14 cellular contexts compared by ENCODE assay signal in the genomic region with DNA sequence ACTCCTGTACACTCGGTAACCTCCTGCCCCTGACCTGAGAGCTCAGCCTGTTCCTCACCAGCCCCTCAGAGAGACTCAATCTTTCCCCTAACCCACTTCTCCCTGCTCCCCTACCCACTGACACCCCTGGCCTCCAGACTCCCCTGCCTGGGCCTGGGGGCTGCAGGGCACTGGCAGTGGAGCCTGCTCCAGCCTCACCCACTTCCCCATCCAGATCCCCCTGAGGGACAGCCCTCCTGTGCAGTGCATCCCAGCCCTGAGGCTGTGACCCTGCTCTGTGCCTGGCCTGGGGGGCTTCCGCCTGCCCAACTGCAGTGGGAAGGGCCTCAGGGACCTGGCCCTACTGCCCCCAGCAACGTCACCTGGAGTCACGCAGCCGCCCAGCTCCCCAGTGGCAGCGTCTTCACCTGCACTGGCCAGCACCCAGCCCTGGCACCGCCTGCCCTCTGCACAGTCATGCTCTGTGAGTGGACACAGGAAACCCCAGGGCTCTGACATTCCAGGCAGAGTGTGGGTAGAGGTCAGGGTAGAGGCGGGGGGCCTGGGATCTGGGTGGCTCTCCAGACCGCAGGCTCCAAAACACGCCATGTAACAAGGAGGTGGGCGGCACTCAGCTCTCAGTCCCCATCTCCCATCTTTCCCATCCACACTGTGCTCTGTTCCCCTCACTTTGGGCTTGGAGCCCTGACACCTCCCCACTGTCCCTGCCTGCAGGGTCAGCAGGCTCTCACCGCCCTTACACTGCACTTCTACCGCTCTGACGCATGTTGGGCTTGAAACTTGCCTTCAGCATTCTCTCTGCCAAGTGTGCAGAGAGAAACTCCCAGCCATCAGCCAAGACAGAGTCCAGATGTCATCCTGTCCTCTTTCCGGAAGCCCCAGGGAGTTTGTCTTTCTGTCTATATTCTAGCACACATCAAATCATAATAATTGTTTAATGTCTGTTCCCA. TPM values are rescaled to one million over a fixed set of nuclear protein-coding genes. Genes with fewer than 3 reads are reported as not detected.
DNase-seq lines count a peak whose midpoint lies in the region; ATAC-seq and TF ChIP-seq lines count a peak whose summit lies in the region.
"Had no signal": no experiment of that assay in that cellular context is flagged by ENCODE, and none has a peak within 500 bp of the region (broad histone marks: within the 10 kb centered on the region; RNA-seq: fewer than 3 reads in every experiment).

No MANE protein-coding gene starts in this region.

- H3K27me3 Mint-ChIP-seq in CD8-positive, alpha-beta T cell (ENCODE audit: low read depth) = peaks cover 8% of the 10 kb centered on the region
- H3K27me3 Mint-ChIP-seq: activated naive CD8-positive, alpha-beta T cell treated with anti-CD3 and anti-CD28 coated beads for 36 hours had no signal

- H3K27me3 ChIP-seq in BE2C (no peaks in the 10 kb centered on the region), adrenal gland (no peaks in the 10 kb centered on the region), left ventricle myocardium inferior (ENCODE audit: low read depth) (peaks cover 18% of the 10 kb centered on the region), trophoblast cell (ENCODE audit: insufficient read depth, low read length) (no peaks in the 10 kb centered on the region)
- no peaks in the 10 kb centered on the region for H3K27me3 ChIP-seq in CD8-positive, alpha-beta T cell (ENCODE audit: insufficient read depth, low read length)

- peak overlapping the region; percentile 30 for H3K18ac ChIP-seq in trophoblast cell (ENCODE audit: low read length)

- peak overlapping the region; percentile 15 for H4K8ac ChIP-seq in trophoblast cell (ENCODE audit: low read depth, low read length)

- H4K91ac ChIP-seq in trophoblast cell (ENCODE audit: low read depth, low read length) = no peak overlapping the region

- H3K4me3 ChIP-seq in BE2C (ENCODE audit: low read depth, low read length) (no peak overlapping the region), adrenal gland (no peak overlapping the region), left ventricle myocardium inferior (no peak overlapping the region), trophoblast cell (ENCODE audit: low read depth, low read length) (no peak overlapping the region)
- no peak overlapping the region for H3K4me3 ChIP-seq in CD8-positive, alpha-beta T cell (ENCODE audit: low read depth, low read length)

- peak overlapping the region; percentile 19 for H3K14ac ChIP-seq in trophoblast cell (ENCODE audit: low read length)

- H3K9me3 ChIP-seq in BE2C (no peaks in the 10 kb centered on the region), adrenal gland (replicated peaks in 1 of 3) (no peaks in the 10 kb centered on the region), left ventricle myocardium inferior (replicated peaks) (no peaks in the 10 kb centered on the region), trophoblast cell (ENCODE audit: insufficient read depth, low read depth, low read length) (peaks cover 2% of the 10 kb centered on the region)
- no peaks in the 10 kb centered on the region for H3K9me3 ChIP-seq in CD8-positive, alpha-beta T cell (ENCODE audit: low read length)

- H3K9ac ChIP-seq in trophoblast cell (ENCODE audit: low read length) = no peak overlapping the region

- TF ChIP-seq CTCF in BE2C (IDR thresholded peaks at IDR 0.05; ENCODE audit: low read depth, low read length) (no peak), adrenal gland (IDR thresholded peaks at IDR 0.05) (no peak), left ventricle myocardium inferior (IDR thresholded peaks at IDR 0.05; ENCODE audit: borderline replicate concordance) (no peak)
- TF ChIP-seq CTCF in CD8-positive, alpha-beta T cell (IDR thresholded peaks at IDR 0.05) = no peak

- H3K9me3 Mint-ChIP-seq in CD8-positive, alpha-beta T cell = no peaks in the 10 kb centered on the region
- H3K9me3 Mint-ChIP-seq: activated naive CD8-positive, alpha-beta T cell treated with anti-CD3 and anti-CD28 coated beads for 36 hours; naive thymus-derived CD4-positive, alpha-beta T cell; stimulated activated naive CD8-positive, alpha-beta T cell treated with anti-CD3 and anti-CD28 coated beads, Interleukin-15, Interleukin-2, amounts not matched to agents 100 ng/mL and 50 ng/mL, for 24 hours had no signal

- peak overlapping the region; percentile 30 for H2AK5ac ChIP-seq in trophoblast cell (ENCODE audit: low read length)

- no peak for TF ChIP-seq POLR2A in adrenal gland (IDR thresholded peaks at IDR 0.05)
- no peak for TF ChIP-seq POLR2A in erythroblast (IDR thresholded peaks at IDR 0.05; ENCODE audit: low read length)

- H2BK120ac ChIP-seq in trophoblast cell (ENCODE audit: insufficient read depth, low read length, poor library complexity) = no peak overlapping the region

- no peak overlapping the region for H2BK12ac ChIP-seq in trophoblast cell (ENCODE audit: low read length)

- POLR2A ChIA-PET in CD8-positive, alpha-beta T cell (lab: Charles Lee) = no interaction called here

- H2AFZ ChIP-seq in trophoblast cell (ENCODE audit: insufficient read depth, low read length, poor library complexity) = no peak overlapping the region

- no peak for ATAC-seq in HG02642 (IDR thresholded peaks at IDR 0.05; ENCODE audit: poor library complexity, unreplicated experiment)
- no peak for ATAC-seq in CD8-positive, alpha-beta T cell
- ATAC-seq: naive thymus-derived CD4-positive, alpha-beta T cell had no signal

- no peak overlapping the region for H3K4ac ChIP-seq in trophoblast cell (ENCODE audit: low read depth, low read length)

- intact Hi-C loops in adrenal gland (cut with DNase I) = no loop called here
- intact Hi-C loops in left ventricle myocardium inferior (cut with micrococcal nuclease) = no loop called here
- intact Hi-C loops in CD8-positive, alpha-beta T cell (cut with DNase I, micrococcal nuclease) = no loop called here

- H3K36me3 ChIP-seq in BE2C (peaks cover 25% of the 10 kb centered on the region), adrenal gland (replicated peaks in 1 of 2) (no peaks in the 10 kb centered on the region), left ventricle myocardium inferior (no peaks in the 10 kb centered on the region), trophoblast cell (ENCODE audit: control insufficient read depth in 1 of 2, insufficient read depth in 2 of 2, low read length in 2 of 2) (peaks cover 40 to 41% of the 10 kb centered on the region in 2 experiments)
- H3K36me3 ChIP-seq in CD8-positive, alpha-beta T cell (ENCODE audit: insufficient read depth, low read length) = no peaks in the 10 kb centered on the region

- H3K79me2 ChIP-seq in trophoblast cell (ENCODE audit: control insufficient read depth, insufficient read depth, low read length, poor library complexity) = no peaks in the 10 kb centered on the region

- H3K4me3 Mint-ChIP-seq in CD8-positive, alpha-beta T cell = no peak overlapping the region
- H3K4me3 Mint-ChIP-seq: activated naive CD8-positive, alpha-beta T cell treated with anti-CD3 and anti-CD28 coated beads for 36 hours; naive thymus-derived CD4-positive, alpha-beta T cell; stimulated activated naive CD8-positive, alpha-beta T cell treated with anti-CD3 and anti-CD28 coated beads, Interleukin-15, Interleukin-2, amounts not matched to agents 100 ng/mL and 50 ng/mL, for 24 hours had no signal

- 64 to 83% (median 71%) methylated on average over 7 to 15 of the region's 15 CpGs for WGBS in adrenal gland, 4 donors
- WGBS in trophoblast cell (ENCODE audit: extremely low coverage, insufficient coverage, insufficient read length) = no CpG with 5 or more reads among the region's 15 CpGs

- H3K4me1 ChIP-seq in BE2C = peaks cover 33% of the 10 kb centered on the region
- peaks cover 0 to 3% of the 10 kb centered on the region in 2 donors for H3K4me1 ChIP-seq in adrenal gland (replicated peaks in 1 of 2)
- H3K4me1 ChIP-seq in left ventricle myocardium inferior = peaks cover 25% of the 10 kb centered on the region
- H3K4me1 ChIP-seq in trophoblast cell (ENCODE audit: control insufficient read depth in 1 of 2, insufficient read depth in 2 of 2, low read length in 2 of 2) = peaks cover 11 to 12% of the 10 kb centered on the region in 2 experiments
- H3K4me1 ChIP-seq in CD8-positive, alpha-beta T cell (ENCODE audit: insufficient read depth, low read length) = no peaks in the 10 kb centered on the region

- H3K27ac ChIP-seq in adrenal gland (peak overlapping the region in 2 of 5 donors; percentile 38 to 81), left ventricle myocardium inferior (replicated peaks) (peak overlapping the region; percentile 77), trophoblast cell (ENCODE audit: low read depth, low read length) (no peak overlapping the region)
- H3K27ac ChIP-seq in CD8-positive, alpha-beta T cell (ENCODE audit: low read depth, low read length) = no peak overlapping the region

- no peak overlapping the region for H3K23ac ChIP-seq in trophoblast cell (ENCODE audit: low read length)

- H3K36me3 Mint-ChIP-seq in CD8-positive, alpha-beta T cell = no peaks in the 10 kb centered on the region
- H3K36me3 Mint-ChIP-seq: activated naive CD8-positive, alpha-beta T cell treated with anti-CD3 and anti-CD28 coated beads for 36 hours had no signal

- H3K4me2 ChIP-seq in trophoblast cell (ENCODE audit: low read length) = no peak overlapping the region

- CTCF ChIA-PET in CD8-positive, alpha-beta T cell (lab: Charles Lee) = interaction anchor here (1.1 kb wide), 1 partner anchor 9 kb away, joined by 4 read pairs; no protein-coding TSS in a partner anchor

- H2BK5ac ChIP-seq in trophoblast cell (ENCODE audit: low read depth, low read length, poor library complexity) = no peak overlapping the region

- H3K27ac Mint-ChIP-seq in CD8-positive, alpha-beta T cell = no peak overlapping the region
- H3K27ac Mint-ChIP-seq: activated naive CD8-positive, alpha-beta T cell treated with anti-CD3 and anti-CD28 coated beads for 36 hours; naive thymus-derived CD4-positive, alpha-beta T cell; stimulated activated naive CD8-positive, alpha-beta T cell treated with anti-CD3 and anti-CD28 coated beads, Interleukin-15, Interleukin-2, amounts not matched to agents 100 ng/mL and 50 ng/mL, for 24 hours had no signal

- DNase-seq in BE2C = peak; percentile 66
- DNase-seq in adrenal gland = peak in 5 of 7 donors; percentile 24 to 85 (median 45)
- DNase-seq in left ventricle myocardium inferior = peak; percentile 74
- DNase-seq in trophoblast cell = no peak
- no peak for DNase-seq in erythroblast (lab: John Stamatoyannopoulos, UW)
- DNase-seq in CD8-positive, alpha-beta T cell = no peak
- no peak for DNase-seq in nucleus accumbens (lab: John Stamatoyannopoulos, UW)
- DNase-seq: activated CD8-positive, alpha-beta memory T cell treated with anti-CD3 and anti-CD28 coated beads for 24 hours; activated naive CD8-positive, alpha-beta T cell treated with anti-CD3 and anti-CD28 coated beads for 36 hours; naive thymus-derived CD4-positive, alpha-beta T cell; stimulated activated CD4-positive, alpha-beta T cell treated with anti-CD3 and anti-CD28 coated beads, Interleukin-1b, Interleukin-23, amount 100 ng/mL, for 48 hours; T-helper 2 cell had no signal

- no peak overlapping the region for H4K12ac ChIP-seq in trophoblast cell (ENCODE audit: low read depth, low read length)

- peaks cover 6% of the 10 kb centered on the region for H3K79me1 ChIP-seq in trophoblast cell (ENCODE audit: low read length)

- H3K4me1 Mint-ChIP-seq in CD8-positive, alpha-beta T cell (ENCODE audit: low read depth) = no peaks in the 10 kb centered on the region
- H3K4me1 Mint-ChIP-seq: activated naive CD8-positive, alpha-beta T cell treated with anti-CD3 and anti-CD28 coated beads for 36 hours; naive thymus-derived CD4-positive, alpha-beta T cell had no signal

RNA-seq across cellular contexts. Expression of a gene that starts 5.1 kb away (rescaled TPM):
- 1.3 TPM for polyA plus RNA-seq in BE2C (2012; ENCODE audit: insufficient read depth, insufficient read length, low read depth)
- total RNA-seq in adrenal gland (not detected), left ventricle myocardium inferior (0.08 TPM)
- polyA plus RNA-seq in adrenal gland = under 1 TPM in 2 of 3 donors, not detected in 1; 0.08 to 0.44 TPM
- not detected in 2 replicates for polyA plus RNA-seq in trophoblast cell (2013)
- total RNA-seq in CD8-positive, alpha-beta T cell = not detected
- total RNA-seq: activated naive CD8-positive, alpha-beta T cell treated with anti-CD3 and anti-CD28 coated beads for 36 hours; naive thymus-derived CD4-positive, alpha-beta T cell had no signal
- polyA plus RNA-seq: naive thymus-derived CD4-positive, alpha-beta T cell had no signal

RNA-seq across cellular contexts. Expression of a gene that starts 46.7 kb away (rescaled TPM):
- 5.5 TPM for polyA plus RNA-seq in BE2C (2012; ENCODE audit: insufficient read depth, insufficient read length, low read depth)
- total RNA-seq in adrenal gland (1 to 10 TPM in 1 of 8 donors, under 1 TPM in 4, not detected in 3; 0.18 to 4.1 (median 0.83) TPM), left ventricle myocardium inferior (0.14 TPM)
- 1 to 10 TPM in 2 of 3 donors, under 1 TPM in 1; 0.88 to 3.6 (median 2.5) TPM for polyA plus RNA-seq in adrenal gland
- polyA plus RNA-seq in trophoblast cell (2013) = 0.47 and 0.89 TPM in 2 replicates
- under 1 TPM in 1 of 2 experiments, not detected in 1; 0.31 TPM for total RNA-seq in CD8-positive, alpha-beta T cell

RNA-seq across cellular contexts. Expression of a gene that starts 48.0 kb away (rescaled TPM):
- 67.5 TPM for polyA plus RNA-seq in BE2C (2012; ENCODE audit: insufficient read depth, insufficient read length, low read depth)
- total RNA-seq in adrenal gland (10 to 100 TPM in 6 of 8 donors, 1 to 10 TPM in 2; 5.8 to 23.7 (median 13.1) TPM), left ventricle myocardium inferior (7.7 TPM)
- 10 to 100 TPM; 11.7 to 37.9 (median 16.4) TPM for polyA plus RNA-seq in adrenal gland
- 22.2 and 24.9 TPM in 2 replicates for polyA plus RNA-seq in trophoblast cell (2013)
- 1 to 10 TPM; 4.5 to 5.2 TPM for total RNA-seq in CD8-positive, alpha-beta T cell

Comparison
In these comparisons a context has a peak if more than half of its experiments do, and no peak if none do; other contexts are left out.
1. DNase-seq: peak in BE2C (single experiment), adrenal gland (5 of 7) and left ventricle myocardium inferior (single experiment); none in trophoblast cell (0 of 2), erythroblast (0 of 2), CD8-positive, alpha-beta T cell (0 of 7) and nucleus accumbens (0 of 56).